Comparison of ENCODE assay signal across 9 cellular contexts in the genomic region with DNA sequence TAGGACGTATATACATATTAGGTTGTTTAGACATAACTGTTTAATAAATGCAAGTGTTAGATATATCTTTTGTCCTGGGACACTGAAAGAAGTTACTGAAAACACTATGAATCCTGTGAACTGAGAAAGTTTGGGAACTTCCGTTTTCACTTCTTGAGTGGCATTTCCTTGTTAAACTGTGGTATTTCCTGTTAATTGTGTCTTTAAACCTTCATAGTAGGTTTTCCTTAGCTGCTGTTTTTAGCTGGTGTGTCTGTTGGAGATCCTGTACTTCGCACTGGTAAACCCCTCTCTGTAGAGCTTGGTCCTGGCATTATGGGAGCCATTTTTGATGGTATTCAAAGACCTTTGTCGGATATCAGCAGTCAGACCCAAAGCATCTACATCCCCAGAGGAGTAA. TPM values are rescaled to one million over a fixed set of nuclear protein-coding genes. Genes with fewer than 3 reads are reported as not detected.
A peak's percentile ranks its signal among the peaks of the same experiment; 100 is the strongest.
DNase-seq lines count a peak whose midpoint lies in the region; ATAC-seq and TF ChIP-seq lines count a peak whose summit lies in the region.
"Had no signal": no experiment of that assay in that cellular context is flagged by ENCODE, and none has a peak within 500 bp of the region (broad histone marks: within the 10 kb centered on the region; RNA-seq: fewer than 3 reads in every experiment).

No MANE protein-coding gene starts in this region.

- H3K4me1 Mint-ChIP-seq in activated CD8-positive, alpha-beta T cell treated with anti-CD3 and anti-CD28 coated beads, Interleukin-2, amount 10 ng/mL, durations not matched to agents 7 days and 5 days (ENCODE audit: low read depth) = peaks cover 12% of the 10 kb centered on the region
- H3K4me1 Mint-ChIP-seq in activated CD8-positive, alpha-beta T cell treated with anti-CD3 and anti-CD28 coated beads for 36 hours (ENCODE audit: low read depth) = peaks cover 3% of the 10 kb centered on the region

- H3K36me3 ChIP-seq in subcutaneous abdominal adipose tissue (ENCODE audit: control insufficient read depth in 5 of 5, insufficient read depth in 5 of 5, low read length in 5 of 5) = peaks cover 5 to 21% (median 17%) of the 10 kb centered on the region in 5 donors

- peak overlapping the region in 3 of 5 donors; percentile 11 to 51 (median 33) for H3K4me3 ChIP-seq in subcutaneous abdominal adipose tissue (ENCODE audit: low read depth in 1 of 5, low read length in 5 of 5)

- peak; percentile 33 for ATAC-seq in activated CD8-positive, alpha-beta T cell treated with anti-CD3 and anti-CD28 coated beads, Interleukin-2, amount 10 ng/mL, durations not matched to agents 7 days and 5 days
- ATAC-seq in activated CD8-positive, alpha-beta T cell treated with anti-CD3 and anti-CD28 coated beads for 36 hours = no peak
- no peak for ATAC-seq in GM21529 (IDR thresholded peaks at IDR 0.05; ENCODE audit: unreplicated experiment)
- no peak for ATAC-seq in HG03571 (IDR thresholded peaks at IDR 0.05; ENCODE audit: unreplicated experiment)

- CTCF ChIA-PET in activated CD8-positive, alpha-beta T cell treated with anti-CD3 and anti-CD28 coated beads, Interleukin-2, amount 10 ng/mL, durations not matched to agents 7 days and 5 days (lab: Charles Lee) = interaction anchor here (0.9 to 1.1 kb wide), 2 partner anchors 48 to 61 kb away, joined by 3 to 4 read pairs; no protein-coding TSS in a partner anchor
- CTCF ChIA-PET in activated CD8-positive, alpha-beta T cell treated with anti-CD3 and anti-CD28 coated beads for 36 hours (lab: Charles Lee) = interaction anchor here (1.6 kb wide), 1 partner anchor 47 kb away, joined by 4 read pairs; no protein-coding TSS in a partner anchor

- DNase-seq in activated CD8-positive, alpha-beta T cell treated with anti-CD3 and anti-CD28 coated beads, Interleukin-2, amount 10 ng/mL, durations not matched to agents 7 days and 5 days = no peak
- DNase-seq in activated CD8-positive, alpha-beta T cell treated with anti-CD3 and anti-CD28 coated beads for 36 hours = no peak
- DNase-seq in OCI-M1 (lab: John Stamatoyannopoulos, UW) (peak; percentile 44), iPS DF 19.7 (ENCODE audit: low read depth, low spot score) (peak; percentile 17)
- DNase-seq in stimulated activated CD4-positive, alpha-beta T cell treated with anti-CD3 and anti-CD28 coated beads, Interleukin-4, amount 100 ng/mL, for 24 hours = no peak

- POLR2A ChIA-PET in activated CD8-positive, alpha-beta T cell treated with anti-CD3 and anti-CD28 coated beads, Interleukin-2, amount 10 ng/mL, durations not matched to agents 7 days and 5 days (lab: Charles Lee) = no interaction called here
- POLR2A ChIA-PET in activated CD8-positive, alpha-beta T cell treated with anti-CD3 and anti-CD28 coated beads for 36 hours (lab: Charles Lee) = no interaction called here

- peak overlapping the region in 1 of 5 donors; percentile 57 for H3K9ac ChIP-seq in subcutaneous abdominal adipose tissue (ENCODE audit: low read length in 5 of 5)

- H3K27ac ChIP-seq in subcutaneous abdominal adipose tissue (ENCODE audit: low read depth, low read length) = peak overlapping the region; percentile 63
- H3K27ac ChIP-seq: foreskin keratinocyte had no signal

- intact Hi-C loops in activated CD8-positive, alpha-beta T cell treated with anti-CD3 and anti-CD28 coated beads for 36 hours (cut with micrococcal nuclease) = no loop called here

- peak overlapping the region; percentile 44 for H3K27ac Mint-ChIP-seq in activated CD8-positive, alpha-beta T cell treated with anti-CD3 and anti-CD28 coated beads, Interleukin-2, amount 10 ng/mL, durations not matched to agents 7 days and 5 days
- H3K27ac Mint-ChIP-seq in activated CD8-positive, alpha-beta T cell treated with anti-CD3 and anti-CD28 coated beads for 36 hours = no peak overlapping the region

- H3K9me3 Mint-ChIP-seq in activated CD8-positive, alpha-beta T cell treated with anti-CD3 and anti-CD28 coated beads, Interleukin-2, amount 10 ng/mL, durations not matched to agents 7 days and 5 days (ENCODE audit: insufficient read depth) = no peaks in the 10 kb centered on the region
- H3K9me3 Mint-ChIP-seq in activated CD8-positive, alpha-beta T cell treated with anti-CD3 and anti-CD28 coated beads for 36 hours = no peaks in the 10 kb centered on the region

- H3K4me1 ChIP-seq in subcutaneous abdominal adipose tissue (ENCODE audit: control insufficient read depth in 5 of 5, insufficient read depth in 5 of 5, low read length in 5 of 5) = peaks cover 0 to 16% (median 13%) of the 10 kb centered on the region in 5 donors

- no peaks in the 10 kb centered on the region for H3K27me3 ChIP-seq in subcutaneous abdominal adipose tissue (ENCODE audit: control insufficient read depth in 5 of 5, insufficient read depth in 4 of 5, low read length in 5 of 5)
- H3K27me3 ChIP-seq: foreskin keratinocyte had no signal

- peaks cover 14% of the 10 kb centered on the region for H3K36me3 Mint-ChIP-seq in activated CD8-positive, alpha-beta T cell treated with anti-CD3 and anti-CD28 coated beads, Interleukin-2, amount 10 ng/mL, durations not matched to agents 7 days and 5 days (ENCODE audit: low read depth)
- H3K36me3 Mint-ChIP-seq in activated CD8-positive, alpha-beta T cell treated with anti-CD3 and anti-CD28 coated beads for 36 hours (ENCODE audit: low read depth) = peaks cover 8% of the 10 kb centered on the region

- no peak for TF ChIP-seq CTCF in activated CD8-positive, alpha-beta T cell treated with anti-CD3 and anti-CD28 coated beads for 36 hours (IDR thresholded peaks at IDR 0.05)

- no peaks in the 10 kb centered on the region for H3K27me3 Mint-ChIP-seq in activated CD8-positive, alpha-beta T cell treated with anti-CD3 and anti-CD28 coated beads, Interleukin-2, amount 10 ng/mL, durations not matched to agents 7 days and 5 days (ENCODE audit: low read depth)
- no peaks in the 10 kb centered on the region for H3K27me3 Mint-ChIP-seq in activated CD8-positive, alpha-beta T cell treated with anti-CD3 and anti-CD28 coated beads for 36 hours

- H3K4me3 Mint-ChIP-seq in activated CD8-positive, alpha-beta T cell treated with anti-CD3 and anti-CD28 coated beads, Interleukin-2, amount 10 ng/mL, durations not matched to agents 7 days and 5 days = no peak overlapping the region
- no peak overlapping the region for H3K4me3 Mint-ChIP-seq in activated CD8-positive, alpha-beta T cell treated with anti-CD3 and anti-CD28 coated beads for 36 hours

- H3K9me3 ChIP-seq in subcutaneous abdominal adipose tissue (ENCODE audit: control insufficient read depth in 5 of 5, low read length in 5 of 5) = no peaks in the 10 kb centered on the region

RNA-seq across cellular contexts. Expression of gene ATP6V1A, which starts 37.1 kb away (rescaled TPM):
- total RNA-seq in activated CD8-positive, alpha-beta T cell treated with anti-CD3 and anti-CD28 coated beads, Interleukin-2, amount 10 ng/mL, durations not matched to agents 7 days and 5 days = 10 to 100 TPM; 37.1 to 39.8 TPM
- 10 to 100 TPM; 36.7 to 40.7 TPM for total RNA-seq in activated CD8-positive, alpha-beta T cell treated with anti-CD3 and anti-CD28 coated beads for 36 hours

RNA-seq across cellular contexts. Expression of gene NAA50, which starts 37.9 kb away (rescaled TPM):
- total RNA-seq in activated CD8-positive, alpha-beta T cell treated with anti-CD3 and anti-CD28 coated beads, Interleukin-2, amount 10 ng/mL, durations not matched to agents 7 days and 5 days = 100 to 1,000 TPM; 108 to 116 TPM
- 100 to 1,000 TPM; 117 to 118 TPM for total RNA-seq in activated CD8-positive, alpha-beta T cell treated with anti-CD3 and anti-CD28 coated beads for 36 hours

RNA-seq across cellular contexts. Expression of gene GRAMD1C, which starts 54.6 kb away (rescaled TPM):
- total RNA-seq in activated CD8-positive, alpha-beta T cell treated with anti-CD3 and anti-CD28 coated beads, Interleukin-2, amount 10 ng/mL, durations not matched to agents 7 days and 5 days = 1 to 10 TPM in 1 of 2 experiments, under 1 TPM in 1; 0.70 to 1.1 TPM
- under 1 TPM; 0.29 to 0.61 TPM for total RNA-seq in activated CD8-positive, alpha-beta T cell treated with anti-CD3 and anti-CD28 coated beads for 36 hours

Comparison
In these comparisons a context has a peak if more than half of its experiments do, and no peak if none do; other contexts are left out.
1. DNase-seq: peak in OCI-M1 (single experiment) and iPS DF 19.7 (single experiment); none in activated CD8-positive, alpha-beta T cell treated with anti-CD3 and anti-CD28 coated beads, Interleukin-2, amount 10 ng/mL, durations not matched to agents 7 days and 5 days (single experiment), activated CD8-positive, alpha-beta T cell treated with anti-CD3 and anti-CD28 coated beads for 36 hours (single experiment) and stimulated activated CD4-positive, alpha-beta T cell treated with anti-CD3 and anti-CD28 coated beads, Interleukin-4, amount 100 ng/mL, for 24 hours (single experiment).